11 cellular contexts compared by ENCODE assay signal in the genomic region with DNA sequence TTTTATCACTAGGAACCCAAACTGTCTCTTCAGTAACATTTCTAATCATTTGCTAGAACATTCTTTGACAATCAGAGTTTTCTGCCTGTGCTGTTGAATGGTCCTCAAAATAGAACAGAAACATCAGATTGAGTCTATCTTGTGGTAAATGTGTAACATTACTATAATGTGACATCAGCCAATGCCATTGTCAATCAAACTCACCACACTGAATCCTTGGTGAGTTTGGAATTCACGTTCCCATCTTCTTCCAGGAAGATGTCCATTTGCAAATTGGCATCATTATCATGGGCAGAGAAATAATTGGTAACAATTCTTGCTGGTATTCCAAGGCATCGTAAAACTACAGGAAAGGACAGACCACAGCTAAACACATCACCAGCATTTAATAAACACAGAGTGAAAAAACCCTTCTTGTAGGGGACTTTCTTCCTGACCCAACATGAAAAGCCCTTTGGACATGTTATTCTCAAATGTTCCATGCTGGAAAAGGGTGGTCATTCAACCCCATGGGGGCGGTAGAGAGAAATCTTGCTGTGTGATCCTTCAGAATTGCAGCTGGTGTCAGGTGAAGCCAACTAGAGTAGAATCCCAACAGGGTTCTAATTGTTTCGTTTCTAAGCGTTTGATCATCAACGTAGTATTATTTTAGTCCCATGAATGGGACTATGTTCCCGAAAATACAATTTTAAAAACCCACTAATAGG.
DNase-seq lines count a peak whose midpoint lies in the region; ATAC-seq and TF ChIP-seq lines count a peak whose summit lies in the region.
"Had no signal": no experiment of that assay in that cellular context is flagged by ENCODE, and none has a peak within 500 bp of the region (broad histone marks: within the 10 kb centered on the region; RNA-seq: fewer than 3 reads in every experiment).

No MANE protein-coding gene starts in this region.

- CTCF ChIA-PET in OCI-LY7 (lab: Charles Lee; ENCODE audit: unreplicated experiment) = no interaction called here

- H3K4me2 ChIP-seq in OCI-LY7 (ENCODE audit: low read length) = no peak overlapping the region

- H3K4me1 ChIP-seq in OCI-LY7 (ENCODE audit: insufficient read depth, low read length, poor library complexity, severe bottlenecking) (peaks cover 9% of the 10 kb centered on the region), upper lobe of right lung (no peaks in the 10 kb centered on the region)

- no peak overlapping the region for H3K27ac Mint-ChIP-seq in glutamatergic neuron (ENCODE audit: unreplicated experiment)
- H3K27ac Mint-ChIP-seq: activated naive CD4-positive, alpha-beta T cell treated with anti-CD3 and anti-CD28 coated beads, Interleukin-2, amount 50 U/mL, for 24 hours had no signal

- no peaks in the 10 kb centered on the region for H3K9me2 ChIP-seq in OCI-LY7 (ENCODE audit: insufficient read depth, low read length)

- H4K20me1 ChIP-seq in OCI-LY7 (ENCODE audit: insufficient read depth, low read length) = no peaks in the 10 kb centered on the region

- H2AFZ ChIP-seq in OCI-LY7 (ENCODE audit: low read length) = no peak overlapping the region; the same call in 1 of the 2 replicates

- H3K9me3 Mint-ChIP-seq in glutamatergic neuron (ENCODE audit: unreplicated experiment) = no peaks in the 10 kb centered on the region
- H3K9me3 Mint-ChIP-seq: activated naive CD4-positive, alpha-beta T cell treated with anti-CD3 and anti-CD28 coated beads, Interleukin-2, amount 50 U/mL, for 24 hours had no signal

- ATAC-seq in upper lobe of right lung = no peak

- H3K79me2 ChIP-seq in OCI-LY7 (ENCODE audit: insufficient read depth, low read depth, low read length) = no peaks in the 10 kb centered on the region

- H3K27ac ChIP-seq in OCI-LY7 (ENCODE audit: low read depth, low read length, poor library complexity, severe bottlenecking) = no peak overlapping the region
- no peak overlapping the region for H3K27ac ChIP-seq in upper lobe of right lung
- H3K27ac ChIP-seq: thoracic aorta had no signal

- no peaks in the 10 kb centered on the region for H3K36me3 ChIP-seq in OCI-LY7 (ENCODE audit: insufficient read depth, low read length)
- H3K36me3 ChIP-seq in upper lobe of right lung = no peaks in the 10 kb centered on the region
- H3K36me3 ChIP-seq: thoracic aorta had no signal

- no peaks in the 10 kb centered on the region for H3K36me3 Mint-ChIP-seq in glutamatergic neuron (ENCODE audit: unreplicated experiment)
- H3K36me3 Mint-ChIP-seq: activated naive CD4-positive, alpha-beta T cell treated with anti-CD3 and anti-CD28 coated beads, Interleukin-2, amount 50 U/mL, for 24 hours had no signal

- H3K9me3 ChIP-seq in OCI-LY7 (ENCODE audit: low read length) = no peaks in the 10 kb centered on the region
- H3K9me3 ChIP-seq in upper lobe of right lung = no peaks in the 10 kb centered on the region
- H3K9me3 ChIP-seq: thoracic aorta had no signal

- peaks cover 5% of the 10 kb centered on the region for H3K27me3 Mint-ChIP-seq in glutamatergic neuron (ENCODE audit: unreplicated experiment)

- TF ChIP-seq CTCF in OCI-LY7 (conservative IDR thresholded peaks at IDR 0.05; ENCODE audit: low read length) = peak; percentile 77
- peak; percentile 58 for TF ChIP-seq CTCF in glutamatergic neuron (IDR thresholded peaks at IDR 0.05; ENCODE audit: partially characterized antibody, unreplicated experiment)
- peak; percentile 18 for TF ChIP-seq CTCF in upper lobe of right lung (IDR thresholded peaks at IDR 0.05)

- no TSS peak for BruUV-seq in OCI-LY7 (replicated peaks; lab: Mats Ljungman, UMichigan)

- no peak overlapping the region for H3K4me3 Mint-ChIP-seq in glutamatergic neuron (ENCODE audit: unreplicated experiment)
- H3K4me3 Mint-ChIP-seq: activated naive CD4-positive, alpha-beta T cell treated with anti-CD3 and anti-CD28 coated beads, Interleukin-2, amount 50 U/mL, for 24 hours had no signal

- H3K27me3 ChIP-seq in upper lobe of right lung = no peaks in the 10 kb centered on the region

- DNase-seq in stimulated activated CD4-positive, alpha-beta T cell treated with anti-CD3 and anti-CD28 coated beads, Interleukin-15, amount 100 ng/mL, for 24 hours = peak; percentile 11
- no peak for DNase-seq in stimulated activated CD4-positive, alpha-beta T cell treated with anti-CD3 and anti-CD28 coated beads, Interleukin-1b, Interleukin-23, amount 100 ng/mL, for 48 hours
- peak; percentile 59 for DNase-seq in OCI-LY7 (ENCODE audit: low spot score)
- DNase-seq in glutamatergic neuron = peak; percentile 46
- DNase-seq in upper lobe of right lung = no peak
- DNase-seq in NOMO-1 treated with dmso at 0.1 percent for 144 hours (lab: John Stamatoyannopoulos, UW; ENCODE audit: unreplicated experiment) = no peak
- no peak for DNase-seq in NCI-H2227 (lab: John Stamatoyannopoulos, UW; ENCODE audit: unreplicated experiment)
- no peak for DNase-seq in DMS79 (lab: John Stamatoyannopoulos, UW)
- DNase-seq: NCI-H2227 treated with DMSO at 0.1 percent for 48 hours had no signal

- POLR2A ChIA-PET in OCI-LY7 (lab: Charles Lee) = interaction anchor here (0.5 to 1.3 kb wide), 5 partner anchors 46 to 238 kb away, joined by 3 to 5 read pairs (median 4); no protein-coding TSS in a partner anchor

- H3K4me1 Mint-ChIP-seq in glutamatergic neuron (ENCODE audit: low read depth, unreplicated experiment) = peaks cover 5% of the 10 kb centered on the region
- H3K4me1 Mint-ChIP-seq: activated naive CD4-positive, alpha-beta T cell treated with anti-CD3 and anti-CD28 coated beads, Interleukin-2, amount 50 U/mL, for 24 hours had no signal

- H3K4me3 ChIP-seq in OCI-LY7 (ENCODE audit: low read depth, low read length, poor library complexity, severe bottlenecking) (no peak overlapping the region), upper lobe of right lung (no peak overlapping the region)
- H3K4me3 ChIP-seq: thoracic aorta had no signal

- intact Hi-C loops in OCI-LY7 (cut with micrococcal nuclease; ENCODE audit: unreplicated experiment) (loop anchor here (1.0 kb wide), 1 partner anchor 272 kb away; no protein-coding TSS in a partner anchor), upper lobe of right lung (cut with DNase I) (no loop called here)

Comparison
In these comparisons a context has a peak if more than half of its experiments do, and no peak if none do; other contexts are left out.
1. DNase-seq: peak in stimulated activated CD4-positive, alpha-beta T cell treated with anti-CD3 and anti-CD28 coated beads, Interleukin-15, amount 100 ng/mL, for 24 hours (single experiment), OCI-LY7 (single experiment) and glutamatergic neuron (single experiment); none in stimulated activated CD4-positive, alpha-beta T cell treated with anti-CD3 and anti-CD28 coated beads, Interleukin-1b, Interleukin-23, amount 100 ng/mL, for 48 hours (single experiment), upper lobe of right lung (single experiment), NOMO-1 treated with dmso at 0.1 percent for 144 hours (single experiment), NCI-H2227 (single experiment) and DMS79 (single experiment).
2. CTCF ChIP-seq: peak in every context shown above with its lines; median percentile 77 in OCI-LY7; 58 in glutamatergic neuron; 18 in upper lobe of right lung.